Comparison of ENCODE assay signal across 9 cellular contexts in the genomic region with DNA sequence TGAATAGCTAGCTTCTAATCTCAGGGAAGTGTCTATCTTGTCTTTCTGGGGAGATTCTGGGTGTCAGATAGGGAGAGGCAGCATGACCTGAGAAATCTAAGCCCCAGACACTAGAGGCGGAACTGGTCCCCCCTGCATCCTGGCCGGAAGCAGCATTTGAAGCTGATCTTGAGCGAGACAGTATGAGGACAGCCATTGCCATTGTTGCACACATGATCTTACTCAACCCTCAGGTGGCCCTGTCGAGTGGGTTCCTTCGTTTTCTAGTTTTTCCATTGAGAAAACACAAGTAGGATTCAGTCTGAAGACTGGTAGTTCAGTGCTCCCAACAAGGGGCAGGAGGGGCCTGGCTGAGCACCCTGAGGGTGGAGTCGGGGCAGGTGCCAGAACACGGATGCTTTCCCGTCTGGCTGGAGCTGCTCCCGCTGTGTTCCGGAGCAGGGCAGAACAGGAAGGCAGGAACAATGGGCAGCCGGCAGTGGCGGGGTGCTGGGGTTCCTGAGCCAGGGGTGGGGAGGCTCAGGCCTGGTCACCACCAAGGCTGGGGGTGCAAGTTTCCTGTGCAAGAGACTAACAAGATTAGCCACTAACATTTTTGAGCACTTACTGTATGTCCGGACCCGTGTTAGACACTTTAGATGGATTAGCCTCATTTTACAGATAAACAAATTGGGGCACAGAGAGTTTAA.
DNase-seq lines count a peak whose midpoint lies in the region; ATAC-seq and FAIRE-seq lines count a peak whose summit lies in the region.
"Had no signal": no experiment of that assay in that cellular context is flagged by ENCODE, and none has a peak within 500 bp of the region (broad histone marks: within the 10 kb centered on the region; RNA-seq: fewer than 3 reads in every experiment).

No MANE protein-coding gene starts in this region.

- no peaks in the 10 kb centered on the region for H3K27me3 Mint-ChIP-seq in activated T-cell treated with anti-CD3 and anti-CD28 coated beads, Interleukin-2, amount 50 U/mL, for 24 hours
- no peaks in the 10 kb centered on the region for H3K27me3 Mint-ChIP-seq in memory B cell

- DNase-seq in activated T-cell treated with anti-CD3 and anti-CD28 coated beads, Interleukin-2, amount 50 U/mL, for 24 hours: no peak
- no peak for DNase-seq in activated T-cell treated with anti-CD3 and anti-CD28 coated beads for 4 hours
- DNase-seq in caudate nucleus (lab: John Stamatoyannopoulos, UW): peak in 11 of 61 donors; percentile 8 to 43 (median 20)
- no peak for DNase-seq in memory B cell (ENCODE audit: low spot score in 2 of 2)
- no peak for DNase-seq in urothelium cell line (ENCODE audit: low spot score)
- no peak for DNase-seq in amniotic stem cell (lab: John Stamatoyannopoulos, UW)
- DNase-seq in NCI-H345 (lab: John Stamatoyannopoulos, UW): no peak
- DNase-seq: activated CD4-positive, CD25-positive, alpha-beta regulatory T cell treated with anti-CD3 and anti-CD28 coated beads, Interleukin-2, amount 50 U/mL, for 72 hours had no signal

- H3K27ac Mint-ChIP-seq in activated T-cell treated with anti-CD3 and anti-CD28 coated beads, Interleukin-2, amount 50 U/mL, for 24 hours: peak overlapping the region; percentile 86
- H3K27ac Mint-ChIP-seq in memory B cell: peak overlapping the region; percentile 78

- ATAC-seq in memory B cell (ENCODE audit: low read depth) (no peak), HG02885 (IDR thresholded peaks at IDR 0.05; ENCODE audit: poor library complexity, unreplicated experiment) (no peak)

- peaks cover 32% of the 10 kb centered on the region for H3K36me3 Mint-ChIP-seq in activated T-cell treated with anti-CD3 and anti-CD28 coated beads, Interleukin-2, amount 50 U/mL, for 24 hours (ENCODE audit: low read depth)
- H3K36me3 Mint-ChIP-seq in memory B cell: peaks cover 9% of the 10 kb centered on the region

- H3K27ac ChIP-seq in caudate nucleus (ENCODE audit: low read depth, low read length): peak overlapping the region; percentile 56

- H3K4me3 Mint-ChIP-seq in activated T-cell treated with anti-CD3 and anti-CD28 coated beads, Interleukin-2, amount 50 U/mL, for 24 hours: no peak overlapping the region
- H3K4me3 Mint-ChIP-seq in memory B cell: no peak overlapping the region

- H3K9me3 Mint-ChIP-seq in activated T-cell treated with anti-CD3 and anti-CD28 coated beads, Interleukin-2, amount 50 U/mL, for 24 hours: no peaks in the 10 kb centered on the region
- no peaks in the 10 kb centered on the region for H3K9me3 Mint-ChIP-seq in memory B cell

- peaks cover 36% of the 10 kb centered on the region for H3K4me1 Mint-ChIP-seq in activated T-cell treated with anti-CD3 and anti-CD28 coated beads, Interleukin-2, amount 50 U/mL, for 24 hours (ENCODE audit: low read depth)
- peaks cover 12% of the 10 kb centered on the region for H3K4me1 Mint-ChIP-seq in memory B cell

- peak; percentile 17 for FAIRE-seq in urothelium cell line (lab: Jason Lieb, UNC)
